ENCODE assay signal across 1 cellular context in genomic region chr1:58596631-58597052, GRCh38.
TF ChIP-seq lines count a peak whose summit lies in the region.

No MANE protein-coding gene starts in this region.

TF ChIP-seq in HEK293, 187 proteins besides CTCF, POLR2A, EP300 and RAD21 (continued from another document):
- TF ChIP-seq ZNF157 (tag by site-specific recombination; IDR thresholded peaks at IDR 0.05) (no peak), ZNF549 (tag by site-specific recombination; IDR thresholded peaks at IDR 0.05) (no peak)
TF ChIP-seq in HEK293: peak in this region for 1.
